Comparison of ENCODE assay signal across 1 cellular context in genomic region chr2:63614448-63614968, GRCh38.
TF ChIP-seq lines count a peak whose summit lies in the region.

No MANE protein-coding gene starts in this region.

TF ChIP-seq in GM23338, 12 proteins besides CTCF, POLR2A, EP300 and RAD21 (continued from another document):
- TF ChIP-seq ZNF462 (CRISPR knock-in tag; IDR thresholded peaks at IDR 0.05) (peak; percentile 82), EZH2phosphoT487 (IDR thresholded peaks at IDR 0.05; ENCODE audit: unreplicated experiment) (no peak), REST (IDR thresholded peaks at IDR 0.05; ENCODE audit: unreplicated experiment) (peak; percentile 36), CREB1 (CRISPR knock-in tag; IDR thresholded peaks at IDR 0.05; ENCODE audit: low read depth) (peak; percentile 29; the same call in 1 of the 2 replicates), STAT1 (IDR thresholded peaks at IDR 0.05; ENCODE audit: unreplicated experiment) (no peak), ZNF331 (CRISPR knock-in tag; IDR thresholded peaks at IDR 0.05; ENCODE audit: low read depth) (no peak), EZH2 (IDR thresholded peaks at IDR 0.05; ENCODE audit: low read depth, unreplicated experiment) (no peak)
